Comparison of ENCODE assay signal across 13 cellular contexts in genomic region chr17:77097772-77098171, GRCh38. TPM values are rescaled to one million over a fixed set of nuclear protein-coding genes. Genes with fewer than 3 reads are reported as not detected.
DNase-seq lines count a peak whose midpoint lies in the region; ATAC-seq and TF ChIP-seq lines count a peak whose summit lies in the region.
"Had no signal": no experiment of that assay in that cellular context is flagged by ENCODE, and none has a peak within 500 bp of the region (broad histone marks: within the 10 kb centered on the region; RNA-seq: fewer than 3 reads in every experiment).

No MANE protein-coding gene starts in this region.

- in situ Hi-C loops in ACHN (cut with HindIII; ENCODE audit: low pct_ligation_motif_present, low pct_unique_long_range_greater_than_20kb, low sequenced_read_pairs) = no loop called here

- POLR2A ChIA-PET in CD8-positive, alpha-beta memory T cell (lab: Charles Lee) = no interaction called here

- DNase-seq in CD8-positive, alpha-beta memory T cell = no peak
- no peak for DNase-seq in T-helper 17 cell
- DNase-seq in HFFc6 = no peak
- DNase-seq in ACHN = no peak
- DNase-seq in cortex of kidney (lab: John Stamatoyannopoulos, UW) = no peak
- DNase-seq: activated CD4-positive, alpha-beta T cell treated with anti-CD3 and anti-CD28 coated beads for 48 hours; DMS153; NCI-H1417; NCI-H774 had no signal

- no peak for TF ChIP-seq EP300 in gastroesophageal sphincter (IDR thresholded peaks at IDR 0.05)

- no peaks in the 10 kb centered on the region for H3K9me3 Mint-ChIP-seq in CD8-positive, alpha-beta memory T cell
- no peaks in the 10 kb centered on the region for H3K9me3 Mint-ChIP-seq in HFFc6

- no peaks in the 10 kb centered on the region for H3K27me3 Mint-ChIP-seq in CD8-positive, alpha-beta memory T cell
- no peaks in the 10 kb centered on the region for H3K27me3 Mint-ChIP-seq in T-helper 17 cell
- no peaks in the 10 kb centered on the region; the same call in 1 of the 2 replicates for H3K27me3 Mint-ChIP-seq in HFFc6 (ENCODE audit: insufficient read depth)

- H3K4me1 ChIP-seq in CD8-positive, alpha-beta memory T cell (ENCODE audit: insufficient read depth, low read length) = peaks cover 14% of the 10 kb centered on the region
- H3K4me1 ChIP-seq in gastroesophageal sphincter = peaks cover 7 to 61% (median 32%) of the 10 kb centered on the region in 3 donors

- CTCF ChIA-PET in CD8-positive, alpha-beta memory T cell (lab: Charles Lee) = interaction anchor here (0.6 to 2.9 kb wide), 3 partner anchors 9 to 112 kb away, joined by 3 to 14 read pairs (median 7); no protein-coding TSS in a partner anchor

- peak overlapping the region in 6 of 8 donors; percentile 22 to 92 (median 56) for H3K27ac Mint-ChIP-seq in CD8-positive, alpha-beta memory T cell
- H3K27ac Mint-ChIP-seq in T-helper 17 cell = peak overlapping the region; percentile 93
- H3K27ac Mint-ChIP-seq in HFFc6 = no peak overlapping the region

- TF ChIP-seq CTCF in gastroesophageal sphincter (IDR thresholded peaks at IDR 0.05) (no peak), HFFc6 (IDR thresholded peaks at IDR 0.05) (no peak)

- H3K4me3 ChIP-seq in CD8-positive, alpha-beta memory T cell (ENCODE audit: low read length) = no peak overlapping the region
- no peak overlapping the region for H3K4me3 ChIP-seq in gastroesophageal sphincter
- no peak overlapping the region for H3K4me3 ChIP-seq in skin epidermis
- H3K4me3 ChIP-seq: GM12878 had no signal

- ATAC-seq in T-helper 17 cell (no peak), gastroesophageal sphincter (no peak), HG03280 (IDR thresholded peaks at IDR 0.05; ENCODE audit: unreplicated experiment) (no peak)
- ATAC-seq: GM12878 had no signal

- peak overlapping the region in 1 of 7 donors; percentile 15 for H3K4me3 Mint-ChIP-seq in CD8-positive, alpha-beta memory T cell
- H3K4me3 Mint-ChIP-seq in T-helper 17 cell = no peak overlapping the region
- H3K4me3 Mint-ChIP-seq in HFFc6 = no peak overlapping the region

- no peaks in the 10 kb centered on the region for H3K27me3 ChIP-seq in CD8-positive, alpha-beta memory T cell (ENCODE audit: insufficient read depth, low read length, poor library complexity, severe bottlenecking)
- no peaks in the 10 kb centered on the region for H3K27me3 ChIP-seq in gastroesophageal sphincter

- TF ChIP-seq POLR2A in gastroesophageal sphincter (IDR thresholded peaks at IDR 0.05) = no peak

- H3K36me3 Mint-ChIP-seq in CD8-positive, alpha-beta memory T cell = peaks cover 13 to 61% (median 22%) of the 10 kb centered on the region in 3 donors
- H3K36me3 Mint-ChIP-seq in T-helper 17 cell (ENCODE audit: low read depth) = no peaks in the 10 kb centered on the region
- H3K36me3 Mint-ChIP-seq in HFFc6 (ENCODE audit: low read depth) = peaks cover 25% of the 10 kb centered on the region; the same call in 1 of the 2 replicates

- H3K9me3 ChIP-seq in CD8-positive, alpha-beta memory T cell (ENCODE audit: low read length) = no peaks in the 10 kb centered on the region
- H3K9me3 ChIP-seq in T-helper 17 cell (ENCODE audit: control insufficient read depth, low read length, poor library complexity, severe bottlenecking) (no peaks in the 10 kb centered on the region), gastroesophageal sphincter (no peaks in the 10 kb centered on the region)

- WGBS in gastroesophageal sphincter (ENCODE audit: low coverage in 1 of 2), 2 donors = 70 to 76% methylated on average over 3 of the region's 3 CpGs

- H3K4me1 Mint-ChIP-seq in CD8-positive, alpha-beta memory T cell = peaks cover 23 to 32% (median 31%) of the 10 kb centered on the region in 3 donors
- peaks cover 20% of the 10 kb centered on the region for H3K4me1 Mint-ChIP-seq in T-helper 17 cell
- H3K4me1 Mint-ChIP-seq in HFFc6 (ENCODE audit: low read depth) = peaks cover 39% of the 10 kb centered on the region

- no peak overlapping the region for H3K27ac ChIP-seq in CD8-positive, alpha-beta memory T cell (ENCODE audit: low read depth, low read length)
- H3K27ac ChIP-seq in gastroesophageal sphincter (peak overlapping the region in 3 of 4 donors; percentile 74 to 82 (median 81)), skin epidermis (peak overlapping the region in 17 of 21 experiments; percentile 17 to 85 (median 67))

- peaks cover 23% of the 10 kb centered on the region for H3K36me3 ChIP-seq in CD8-positive, alpha-beta memory T cell (ENCODE audit: insufficient read depth, low read length)
- peaks cover 0 to 32% of the 10 kb centered on the region in 2 donors for H3K36me3 ChIP-seq in gastroesophageal sphincter

RNA-seq across cellular contexts. Expression of gene SEC14L1, which starts 43.0 kb away (rescaled TPM):
- 10 to 100 TPM; 73.3 to 75.6 TPM for total RNA-seq in CD8-positive, alpha-beta memory T cell
- polyA plus RNA-seq in CD8-positive, alpha-beta memory T cell = 9.5 TPM
- total RNA-seq in T-helper 17 cell (100 to 1,000 TPM in 1 of 2 donors, 10 to 100 TPM in 1; 96.6 to 140 TPM), gastroesophageal sphincter (10 to 100 TPM; 38.4 to 86.1 (median 40.1) TPM)
- total RNA-seq in HFFc6 (2021; fragmentation: NEBNext Ultra II Directional; extraction: Animal tissue kit (Norgen Biotek cat#: 25700)) = 10 to 100 TPM; 63.0 to 91.4 (median 75.0) TPM
